Comparison of ENCODE assay signal across 22 cellular contexts in genomic region chr2:133314761-133315160, GRCh38.
"Had no signal": no experiment of that assay in that cellular context is flagged by ENCODE, and none has a peak within 500 bp of the region (broad histone marks: within the 10 kb centered on the region; RNA-seq: fewer than 3 reads in every experiment).

No MANE protein-coding gene starts in this region.

- H2AFZ ChIP-seq: parathyroid adenoma had no signal

- H3K4me1 Mint-ChIP-seq: naive thymus-derived CD8-positive, alpha-beta T cell; stimulated activated memory B cell treated with anti-CD40 and anti-IgM and Interleukin-4, amounts not matched to agents 10 μg/mL and 1 μg/mL and 100 μg/mL, for 72 hours had no signal

- H3K79me2 ChIP-seq: parathyroid adenoma had no signal

- H3K27ac ChIP-seq: colonic mucosa, heart left ventricle, parathyroid adenoma, prostate gland, right lobe of liver, tibial artery, upper lobe of left lung, uterus had no signal

- H3K9me3 ChIP-seq: colonic mucosa, heart left ventricle, mucosa of descending colon, prostate gland, right lobe of liver, tibial artery, upper lobe of left lung, uterus had no signal

- H3K36me3 ChIP-seq: colonic mucosa, heart left ventricle, prostate gland, right lobe of liver, tibial artery, upper lobe of left lung, uterus had no signal

- H3K27me3 Mint-ChIP-seq: stimulated activated memory B cell treated with anti-CD40 and anti-IgM and Interleukin-4, amounts not matched to agents 10 μg/mL and 1 μg/mL and 100 μg/mL, for 72 hours; stimulated activated naive CD8-positive, alpha-beta T cell treated with anti-CD3 and anti-CD28 coated beads, Interleukin-15, Interleukin-2, amounts not matched to agents 100 ng/mL and 50 ng/mL, for 24 hours had no signal

- H3K9ac ChIP-seq: parathyroid adenoma had no signal

- ATAC-seq: heart left ventricle; left lobe of liver; mucosa of descending colon; naive thymus-derived CD8-positive, alpha-beta T cell; right lobe of liver; stimulated activated memory B cell treated with anti-CD40 and anti-IgM and Interleukin-4, amounts not matched to agents 10 μg/mL and 1 μg/mL and 100 μg/mL, for 72 hours had no signal

- H3K27ac Mint-ChIP-seq: naive thymus-derived CD8-positive, alpha-beta T cell; stimulated activated memory B cell treated with anti-CD40 and anti-IgM and Interleukin-4, amounts not matched to agents 10 μg/mL and 1 μg/mL and 100 μg/mL, for 72 hours; stimulated activated naive CD8-positive, alpha-beta T cell treated with anti-CD3 and anti-CD28 coated beads, Interleukin-15, Interleukin-2, amounts not matched to agents 100 ng/mL and 50 ng/mL, for 24 hours had no signal

- H3K36me3 Mint-ChIP-seq: stimulated activated memory B cell treated with anti-CD40 and anti-IgM and Interleukin-4, amounts not matched to agents 10 μg/mL and 1 μg/mL and 100 μg/mL, for 72 hours had no signal

- H3K27me3 ChIP-seq: colonic mucosa, heart left ventricle, right lobe of liver, tibial artery, upper lobe of left lung, uterus had no signal

- FAIRE-seq: endothelial cell of umbilical vein had no signal

- H3K4me1 ChIP-seq: colonic mucosa, heart left ventricle, parathyroid adenoma, prostate gland, right lobe of liver, tibial artery, upper lobe of left lung, uterus had no signal

- DNase-seq: colonic mucosa; dermis blood vessel endothelial cell; foreskin melanocyte; heart left ventricle; hippocampal formation; islet precursor cell; mammary epithelial cell; mucosa of descending colon; naive thymus-derived CD8-positive, alpha-beta T cell; nucleus accumbens; retina; right lobe of liver; stimulated activated CD4-positive, alpha-beta T cell treated with anti-CD3 and anti-CD28 coated beads, Interleukin-4, amount 100 ng/mL, for 24 hours; tibial artery; upper lobe of left lung; uterus had no signal

- H3K4me3 Mint-ChIP-seq: naive thymus-derived CD8-positive, alpha-beta T cell; stimulated activated memory B cell treated with anti-CD40 and anti-IgM and Interleukin-4, amounts not matched to agents 10 μg/mL and 1 μg/mL and 100 μg/mL, for 72 hours; stimulated activated naive CD8-positive, alpha-beta T cell treated with anti-CD3 and anti-CD28 coated beads, Interleukin-15, Interleukin-2, amounts not matched to agents 100 ng/mL and 50 ng/mL, for 24 hours had no signal

- H3K9me3 Mint-ChIP-seq: stimulated activated memory B cell treated with anti-CD40 and anti-IgM and Interleukin-4, amounts not matched to agents 10 μg/mL and 1 μg/mL and 100 μg/mL, for 72 hours had no signal

- H3K4me3 ChIP-seq: colonic mucosa, heart left ventricle, mucosa of descending colon, prostate gland, right lobe of liver, tibial artery, upper lobe of left lung, uterus had no signal
